22 cellular contexts compared by ENCODE assay signal in the genomic region with DNA sequence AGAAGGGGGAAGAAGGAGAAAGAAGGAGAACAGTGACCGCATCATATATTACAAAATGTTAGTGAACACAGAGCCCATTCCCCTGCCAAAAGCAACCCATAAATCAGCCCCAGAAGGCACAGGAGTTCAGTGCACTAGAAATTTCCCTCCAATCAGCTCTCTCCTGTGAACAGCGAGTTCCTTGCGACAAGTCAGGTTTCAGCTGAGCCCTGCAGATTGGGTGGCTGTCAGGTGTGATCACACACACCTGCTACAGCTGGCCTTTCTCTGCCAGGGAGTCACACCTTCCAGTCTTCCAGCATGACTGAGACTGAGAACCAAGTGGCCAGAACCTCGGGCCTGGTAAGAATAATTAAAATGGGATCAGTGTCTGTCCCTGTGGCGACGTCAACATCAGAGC.
"Had no signal": no experiment of that assay in that cellular context is flagged by ENCODE, and none has a peak within 500 bp of the region (broad histone marks: within the 10 kb centered on the region; RNA-seq: fewer than 3 reads in every experiment).

No MANE protein-coding gene starts in this region.

- ATAC-seq: foreskin keratinocyte, gastroesophageal sphincter, heart left ventricle, left colon, left lung, left ventricle myocardium superior, lower lobe of right lung, mucosa of descending colon had no signal

- H3K9me3 ChIP-seq: left lung, lower lobe of right lung had no signal

- H3K27me3 ChIP-seq: dorsolateral prefrontal cortex, foreskin keratinocyte, heart left ventricle, hepatocyte, left lung had no signal

- DNase-seq: dermis blood vessel endothelial cell; dorsolateral prefrontal cortex; effector CD4-positive, alpha-beta T cell; effector memory CD4-positive, alpha-beta T cell; foreskin keratinocyte; heart left ventricle; hypothalamus; immature natural killer cell; islet precursor cell; kidney; kidney glomerular epithelial cell; left colon; left lung; left ventricle myocardium superior; lower lobe of right lung; mesenchymal stem cell; mucosa of descending colon; naive B cell had no signal

- H3K27ac ChIP-seq: coronary artery, dorsolateral prefrontal cortex, esophagus muscularis mucosa, foreskin keratinocyte, gastroesophageal sphincter, heart left ventricle, hepatocyte, left lung, lower lobe of right lung had no signal

- H3K36me3 ChIP-seq: esophagus muscularis mucosa, gastroesophageal sphincter, heart left ventricle, left lung, lower lobe of right lung had no signal

- H3K4me1 ChIP-seq: esophagus muscularis mucosa, foreskin keratinocyte, gastroesophageal sphincter, heart left ventricle, left lung, lower lobe of right lung had no signal

- H3K4me3 ChIP-seq: coronary artery, dorsolateral prefrontal cortex, esophagus muscularis mucosa, gastroesophageal sphincter, heart left ventricle, hepatocyte, left lung, lower lobe of right lung, mucosa of descending colon had no signal
